In genomic region chr19:38929929-38930775, GRCh38 we compare ENCODE assay signal across 8 cellular contexts. TPM values are rescaled to one million over a fixed set of nuclear protein-coding genes. Genes with fewer than 3 reads are reported as not detected.
DNase-seq lines count a peak whose midpoint lies in the region; ATAC-seq and TF ChIP-seq lines count a peak whose summit lies in the region.

A gene with protein sequence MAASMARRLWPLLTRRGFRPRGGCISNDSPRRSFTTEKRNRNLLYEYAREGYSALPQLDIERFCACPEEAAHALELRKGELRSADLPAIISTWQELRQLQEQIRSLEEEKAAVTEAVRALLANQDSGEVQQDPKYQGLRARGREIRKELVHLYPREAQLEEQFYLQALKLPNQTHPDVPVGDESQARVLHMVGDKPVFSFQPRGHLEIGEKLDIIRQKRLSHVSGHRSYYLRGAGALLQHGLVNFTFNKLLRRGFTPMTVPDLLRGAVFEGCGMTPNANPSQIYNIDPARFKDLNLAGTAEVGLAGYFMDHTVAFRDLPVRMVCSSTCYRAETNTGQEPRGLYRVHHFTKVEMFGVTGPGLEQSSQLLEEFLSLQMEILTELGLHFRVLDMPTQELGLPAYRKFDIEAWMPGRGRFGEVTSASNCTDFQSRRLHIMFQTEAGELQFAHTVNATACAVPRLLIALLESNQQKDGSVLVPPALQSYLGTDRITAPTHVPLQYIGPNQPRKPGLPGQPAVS (minus strand): TSS chr19:38930763. CDS start chr19:38930736, 27 bp downstream.

- CTCF ChIA-PET in BJ (lab: Yijun Ruan, JAX), result interaction anchor here (0.6 to 3.3 kb wide), 49 partner anchors 9 to 556 kb away, joined by 3 to 18 read pairs (median 4); partner anchors contain the start of genes EIF3K, FAM98C, NFKBIB and PSMD8

- TF ChIP-seq CTCF in BJ (IDR thresholded peaks at IDR 0.05; ENCODE audit: insufficient read depth, low read depth, low read length), result peak; percentile 100

- peak; percentile 86 for ATAC-seq in GM19324 (IDR thresholded peaks at IDR 0.05; ENCODE audit: low FRiP score, unreplicated experiment)
- peak; percentile 43 for ATAC-seq in HG03460 (IDR thresholded peaks at IDR 0.05; ENCODE audit: unreplicated experiment)

- POLR2A ChIA-PET in BJ (lab: Charles Lee), result interaction anchor here (1.4 kb wide), 1 partner anchor 412 kb away, joined by 6 read pairs; the partner anchor contains the start of gene SAMD4B

- DNase-seq in BJ (ENCODE audit: low read depth) (peak; percentile 52), NCI-H524 (lab: John Stamatoyannopoulos, UW) (peak; percentile 95 to 96), kidney tubule cell (ENCODE audit: low spot score) (peak; percentile 94)
- DNase-seq in activated CD4-positive, alpha-beta T cell treated with anti-CD3 and anti-CD28 coated beads for 4 hours, result peak; percentile 90 to 92
- peak; percentile 77 to 88 for DNase-seq in stimulated activated CD4-positive, alpha-beta T cell treated with anti-CD3 and anti-CD28 coated beads, Interleukin-1b, Interleukin-23, amount 100 ng/mL, for 1 hour (ENCODE audit: low read depth in 2 of 2)

- H3K27me3 ChIP-seq in BJ (ENCODE audit: control insufficient read depth, insufficient read depth, low read length), result no peaks in the 10 kb centered on the region

- H3K36me3 ChIP-seq in BJ (ENCODE audit: control insufficient read depth, insufficient read depth, low read length), result peaks cover 7% of the 10 kb centered on the region

- peak within 1 kb of the TSS; percentile 99 for H3K27ac ChIP-seq in cingulate gyrus (ENCODE audit: low read depth, low read length)

- peak within 1 kb of the TSS; percentile 88 for H3K4me3 ChIP-seq in BJ (ENCODE audit: low read depth, low read length)

RNA-seq across cellular contexts. Expression of the gene that starts here (rescaled TPM):
- 15.4 and 26.1 TPM in 2 replicates for polyA plus RNA-seq in BJ (2011; rRNA removed)
- polyA minus RNA-seq in BJ (2011; rRNA and poly(A)+ RNA removed), result 15.5 and 21.5 TPM in 2 replicates

Comparison
In these comparisons a context has a peak if more than half of its experiments do, and no peak if none do; other contexts are left out.
1. Peak in every context shown above with its lines: DNase-seq, ATAC-seq, H3K4me3 ChIP-seq and H3K27ac ChIP-seq.